Comparison of ENCODE assay signal across 17 cellular contexts in the genomic region with DNA sequence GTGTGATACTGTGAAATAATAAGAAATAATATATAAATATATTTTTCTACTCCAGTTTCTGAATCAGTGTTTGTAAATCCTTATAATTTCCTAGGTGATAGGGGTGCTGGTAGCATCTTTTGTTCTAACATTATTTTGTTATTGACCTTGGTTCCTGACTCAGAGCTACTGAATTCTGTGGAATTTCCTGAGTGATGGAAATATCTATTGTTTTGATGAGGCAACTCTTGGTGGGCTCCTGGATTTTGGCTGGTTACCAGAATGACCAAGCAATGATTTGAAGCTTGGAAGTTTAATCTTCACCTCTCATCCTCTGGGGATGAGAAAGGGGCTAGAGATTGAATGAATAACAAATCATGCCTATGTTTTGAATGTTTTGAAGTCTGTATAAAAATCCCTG.
A peak's percentile ranks its signal among the peaks of the same experiment; 100 is the strongest.
DNase-seq lines count a peak whose midpoint lies in the region; ATAC-seq, FAIRE-seq and TF ChIP-seq lines count a peak whose summit lies in the region.
"Had no signal": no experiment of that assay in that cellular context is flagged by ENCODE, and none has a peak within 500 bp of the region (broad histone marks: within the 10 kb centered on the region; RNA-seq: fewer than 3 reads in every experiment).

No MANE protein-coding gene starts in this region.

- H3K4me3 ChIP-seq in A549 (no peak overlapping the region), brain microvascular endothelial cell (ENCODE audit: low read depth, low read length) (no peak overlapping the region)
- H3K4me3 ChIP-seq: heart right ventricle, transverse colon had no signal

- CTCF ChIA-PET in A549 (lab: Yijun Ruan, JAX), result interaction anchor here (1.1 to 1.6 kb wide), 2 partner anchors 11 to 16 kb away, joined by 3 to 7 read pairs; no protein-coding TSS in a partner anchor

- no peak for TF ChIP-seq RAD21 in A549 (conservative IDR thresholded peaks at IDR 0.05 in 1 of 2, IDR thresholded peaks at IDR 0.05 in 1 of 2)

- H3K27ac ChIP-seq in A549, result no peak overlapping the region
- H3K27ac ChIP-seq in brain microvascular endothelial cell, result peak overlapping the region; percentile 40
- H3K27ac ChIP-seq: heart right ventricle, neutrophil, transverse colon had no signal

- TF ChIP-seq EP300 in A549 (IDR thresholded peaks at IDR 0.05), result no peak

- DNase-seq in A549 (ENCODE audit: low read depth in 1 of 2, low spot score in 1 of 2) (no peak), HT1080 (ENCODE audit: low read depth) (peak; percentile 90), brain microvascular endothelial cell (peak; percentile 85), glomerular visceral epithelial cell (ENCODE audit: extremely low spot score) (peak; percentile 59), GM20000 (ENCODE audit: low spot score) (no peak), DMS 273 treated with DMSO at 0.1 percent for 48 hours (lab: John Stamatoyannopoulos, UW) (no peak)
- DNase-seq in activated CD8-positive, alpha-beta memory T cell treated with anti-CD3 and anti-CD28 coated beads, Interleukin-2, amount 50 U/mL, for 48 hours, result no peak
- DNase-seq: activated CD4-positive, alpha-beta T cell treated with anti-CD3 and anti-CD28 coated beads for 48 hours; activated naive CD8-positive, alpha-beta T cell treated with anti-CD3 and anti-CD28 coated beads for 36 hours; activated T-cell treated with anti-CD3 and anti-CD28 coated beads, Interleukin-2, amount 50 U/mL, for 24 hours; heart right ventricle; Kasumi-1; small intestine; transverse colon had no signal

- ATAC-seq in A549 (no peak), GM19395 (IDR thresholded peaks at IDR 0.05; ENCODE audit: unreplicated experiment) (no peak)
- ATAC-seq: heart right ventricle; stimulated activated memory B cell treated with anti-CD40 and anti-IgM and Interleukin-4, amounts not matched to agents 10 μg/mL and 1 μg/mL and 100 μg/mL, for 72 hours had no signal

- no peak for FAIRE-seq in A549 (lab: Jason Lieb, UNC)
- FAIRE-seq: small intestine had no signal

- H3K4me2 ChIP-seq in A549, result peak overlapping the region; percentile 29; the same call in 1 of the 3 replicates

- peaks cover 50% of the 10 kb centered on the region for H3K4me1 ChIP-seq in A549

- POLR2A ChIA-PET in A549 (lab: Yijun Ruan, JAX), result no interaction called here

- H3K9me3 ChIP-seq in A549, result no peaks in the 10 kb centered on the region
- H3K9me3 ChIP-seq: heart right ventricle, neutrophil, transverse colon had no signal

- no peak for TF ChIP-seq CTCF in A549 (IDR thresholded peaks at IDR 0.05)
- no peak for TF ChIP-seq CTCF in brain microvascular endothelial cell (IDR thresholded peaks at IDR 0.05; ENCODE audit: low read depth, low read length, missing control alignments)
- TF ChIP-seq CTCF in GM20000 (IDR thresholded peaks at IDR 0.05; ENCODE audit: extremely low read depth, missing control alignments), result no peak

- in situ Hi-C loops in brain microvascular endothelial cell (cut with HindIII; ENCODE audit: low pct_ligation_motif_present, low sequenced_read_pairs), result no loop called here

- no peaks in the 10 kb centered on the region for H3K27me3 ChIP-seq in brain microvascular endothelial cell (replicated peaks)
- H3K27me3 ChIP-seq: heart right ventricle, neutrophil, transverse colon had no signal

- no peaks in the 10 kb centered on the region for H3K36me3 ChIP-seq in brain microvascular endothelial cell (replicated peaks)
- H3K36me3 ChIP-seq: neutrophil had no signal

- no peak for TF ChIP-seq POLR2A in A549 (IDR thresholded peaks at IDR 0.05; ENCODE audit: low read length)

TF ChIP-seq in A549, 52 proteins besides CTCF, POLR2A, EP300 and RAD21:
- TF ChIP-seq MAFK (IDR thresholded peaks at IDR 0.05; ENCODE audit: partially characterized antibody) (no peak), CBX8 (IDR thresholded peaks at IDR 0.05) (no peak), KDM5A (IDR thresholded peaks at IDR 0.05) (no peak), NPAS2 (CRISPR knock-in tag; IDR thresholded peaks at IDR 0.05; ENCODE audit: borderline replicate concordance) (no peak), HDAC2 (IDR thresholded peaks at IDR 0.05) (no peak), TP53 (CRISPR knock-in tag; IDR thresholded peaks at IDR 0.05) (no peak), PHF8 (IDR thresholded peaks at IDR 0.05; ENCODE audit: borderline replicate concordance, low read depth) (no peak), HMGXB4 (CRISPR knock-in tag; IDR thresholded peaks at IDR 0.05; ENCODE audit: borderline replicate concordance) (no peak), HOXA7 (CRISPR knock-in tag; IDR thresholded peaks at IDR 0.05) (no peak), CHD4 (IDR thresholded peaks at IDR 0.05; ENCODE audit: borderline replicate concordance) (no peak), MAZ (IDR thresholded peaks at IDR 0.05; ENCODE audit: borderline replicate concordance, low read depth, low read length) (no peak)
TF ChIP-seq in A549: peak in this region for 0.

Comparison
In these comparisons a context has a peak if more than half of its experiments do, and no peak if none do; other contexts are left out.
1. DNase-seq: peak in HT1080 (single experiment), brain microvascular endothelial cell (single experiment) and glomerular visceral epithelial cell (single experiment); none in A549 (0 of 2), activated CD8-positive, alpha-beta memory T cell treated with anti-CD3 and anti-CD28 coated beads, Interleukin-2, amount 50 U/mL, for 48 hours (single experiment), GM20000 (single experiment) and DMS 273 treated with DMSO at 0.1 percent for 48 hours (single experiment).